ENCODE assay signal across 1 cellular context in the genomic region with DNA sequence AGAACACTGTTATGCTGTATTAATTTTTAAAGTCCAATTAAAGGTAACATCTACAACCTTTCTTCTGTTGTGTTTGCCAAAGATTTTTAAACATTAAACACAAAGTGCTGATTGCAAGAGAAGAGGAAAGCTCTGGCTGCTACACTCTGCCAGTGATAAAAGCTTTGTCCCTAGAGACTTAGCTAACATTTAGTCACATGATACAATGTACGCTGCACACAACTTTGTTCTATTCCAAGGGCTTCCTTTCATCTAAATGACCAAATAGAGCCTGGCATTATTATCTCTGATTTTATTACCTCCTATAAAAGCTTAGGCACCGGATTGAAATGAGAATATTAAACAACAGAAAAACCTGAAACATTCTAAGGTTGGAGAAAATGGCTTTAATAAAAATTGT.
A peak's percentile ranks its signal among the peaks of the same experiment; 100 is the strongest.
TF ChIP-seq lines count a peak whose summit lies in the region.

No MANE protein-coding gene starts in this region.

TF ChIP-seq in HepG2, 621 proteins besides CTCF, POLR2A, EP300 and RAD21 (continued from another document):
- TF ChIP-seq, protein P1, sequence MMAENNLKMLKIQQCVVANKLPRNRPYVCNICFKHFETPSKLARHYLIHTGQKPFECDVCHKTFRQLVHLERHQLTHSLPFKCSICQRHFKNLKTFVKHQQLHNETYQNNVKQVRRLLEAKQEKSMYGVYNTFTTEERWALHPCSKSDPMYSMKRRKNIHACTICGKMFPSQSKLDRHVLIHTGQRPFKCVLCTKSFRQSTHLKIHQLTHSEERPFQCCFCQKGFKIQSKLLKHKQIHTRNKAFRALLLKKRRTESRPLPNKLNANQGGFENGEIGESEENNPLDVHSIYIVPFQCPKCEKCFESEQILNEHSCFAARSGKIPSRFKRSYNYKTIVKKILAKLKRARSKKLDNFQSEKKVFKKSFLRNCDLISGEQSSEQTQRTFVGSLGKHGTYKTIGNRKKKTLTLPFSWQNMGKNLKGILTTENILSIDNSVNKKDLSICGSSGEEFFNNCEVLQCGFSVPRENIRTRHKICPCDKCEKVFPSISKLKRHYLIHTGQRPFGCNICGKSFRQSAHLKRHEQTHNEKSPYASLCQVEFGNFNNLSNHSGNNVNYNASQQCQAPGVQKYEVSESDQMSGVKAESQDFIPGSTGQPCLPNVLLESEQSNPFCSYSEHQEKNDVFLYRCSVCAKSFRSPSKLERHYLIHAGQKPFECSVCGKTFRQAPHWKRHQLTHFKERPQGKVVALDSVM (CRISPR knock-in tag; IDR thresholded peaks at IDR 0.05): no peak
- TF ChIP-seq SRSF9 (IDR thresholded peaks at IDR 0.05; ENCODE audit: borderline replicate concordance, insufficient read depth, low read depth, low read length, poor library complexity, severe bottlenecking) (no peak), ZNF577 (CRISPR knock-in tag; IDR thresholded peaks at IDR 0.05; ENCODE audit: borderline replicate concordance, low read depth) (no peak), ZBTB8A (CRISPR knock-in tag; IDR thresholded peaks at IDR 0.05; ENCODE audit: borderline replicate concordance, low read depth) (no peak), TCF7 (IDR thresholded peaks at IDR 0.05; ENCODE audit: low read depth) (0 out of 2 replicates have a peak, but pooled peaks have one; percentile 22), CREM (IDR thresholded peaks at IDR 0.05) (0 out of 2 replicates have a peak, but pooled peaks have one; percentile 14), CREM (CRISPR knock-in tag; IDR thresholded peaks at IDR 0.05) (no peak), SOX13 (IDR thresholded peaks at IDR 0.05) (no peak), SOX13 (CRISPR knock-in tag; conservative IDR thresholded peaks at IDR 0.05 in 1 of 2, IDR thresholded peaks at IDR 0.05 in 1 of 2) (peak in 1 of 2 experiments; percentile 41; a peak in 1 of 4 replicates), ZNF547 (CRISPR knock-in tag; IDR thresholded peaks at IDR 0.05) (no peak), ZNF614 (CRISPR knock-in tag; IDR thresholded peaks at IDR 0.05; ENCODE audit: borderline replicate concordance) (peak; percentile 100), SOX5 (CRISPR knock-in tag; IDR thresholded peaks at IDR 0.05; ENCODE audit: borderline replicate concordance) (peak; percentile 42; the same call in 1 of the 2 replicates)
- TF ChIP-seq, protein P2, sequence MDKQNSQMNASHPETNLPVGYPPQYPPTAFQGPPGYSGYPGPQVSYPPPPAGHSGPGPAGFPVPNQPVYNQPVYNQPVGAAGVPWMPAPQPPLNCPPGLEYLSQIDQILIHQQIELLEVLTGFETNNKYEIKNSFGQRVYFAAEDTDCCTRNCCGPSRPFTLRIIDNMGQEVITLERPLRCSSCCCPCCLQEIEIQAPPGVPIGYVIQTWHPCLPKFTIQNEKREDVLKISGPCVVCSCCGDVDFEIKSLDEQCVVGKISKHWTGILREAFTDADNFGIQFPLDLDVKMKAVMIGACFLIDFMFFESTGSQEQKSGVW (CRISPR knock-in tag; IDR thresholded peaks at IDR 0.05; ENCODE audit: borderline replicate concordance): no peak
- TF ChIP-seq, protein P3, sequence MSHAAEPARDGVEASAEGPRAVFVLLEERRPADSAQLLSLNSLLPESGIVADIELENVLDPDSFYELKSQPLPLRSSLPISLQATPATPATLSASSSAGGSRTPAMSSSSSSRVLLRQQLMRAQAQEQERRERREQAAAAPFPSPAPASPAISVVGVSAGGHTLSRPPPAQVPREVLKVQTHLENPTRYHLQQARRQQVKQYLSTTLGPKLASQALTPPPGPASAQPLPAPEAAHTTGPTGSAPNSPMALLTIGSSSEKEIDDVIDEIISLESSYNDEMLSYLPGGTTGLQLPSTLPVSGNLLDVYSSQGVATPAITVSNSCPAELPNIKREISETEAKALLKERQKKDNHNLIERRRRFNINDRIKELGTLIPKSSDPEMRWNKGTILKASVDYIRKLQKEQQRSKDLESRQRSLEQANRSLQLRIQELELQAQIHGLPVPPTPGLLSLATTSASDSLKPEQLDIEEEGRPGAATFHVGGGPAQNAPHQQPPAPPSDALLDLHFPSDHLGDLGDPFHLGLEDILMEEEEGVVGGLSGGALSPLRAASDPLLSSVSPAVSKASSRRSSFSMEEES (CRISPR knock-in tag; IDR thresholded peaks at IDR 0.05): peak; percentile 52; the same call in 1 of the 2 replicates
